In the genomic region with DNA sequence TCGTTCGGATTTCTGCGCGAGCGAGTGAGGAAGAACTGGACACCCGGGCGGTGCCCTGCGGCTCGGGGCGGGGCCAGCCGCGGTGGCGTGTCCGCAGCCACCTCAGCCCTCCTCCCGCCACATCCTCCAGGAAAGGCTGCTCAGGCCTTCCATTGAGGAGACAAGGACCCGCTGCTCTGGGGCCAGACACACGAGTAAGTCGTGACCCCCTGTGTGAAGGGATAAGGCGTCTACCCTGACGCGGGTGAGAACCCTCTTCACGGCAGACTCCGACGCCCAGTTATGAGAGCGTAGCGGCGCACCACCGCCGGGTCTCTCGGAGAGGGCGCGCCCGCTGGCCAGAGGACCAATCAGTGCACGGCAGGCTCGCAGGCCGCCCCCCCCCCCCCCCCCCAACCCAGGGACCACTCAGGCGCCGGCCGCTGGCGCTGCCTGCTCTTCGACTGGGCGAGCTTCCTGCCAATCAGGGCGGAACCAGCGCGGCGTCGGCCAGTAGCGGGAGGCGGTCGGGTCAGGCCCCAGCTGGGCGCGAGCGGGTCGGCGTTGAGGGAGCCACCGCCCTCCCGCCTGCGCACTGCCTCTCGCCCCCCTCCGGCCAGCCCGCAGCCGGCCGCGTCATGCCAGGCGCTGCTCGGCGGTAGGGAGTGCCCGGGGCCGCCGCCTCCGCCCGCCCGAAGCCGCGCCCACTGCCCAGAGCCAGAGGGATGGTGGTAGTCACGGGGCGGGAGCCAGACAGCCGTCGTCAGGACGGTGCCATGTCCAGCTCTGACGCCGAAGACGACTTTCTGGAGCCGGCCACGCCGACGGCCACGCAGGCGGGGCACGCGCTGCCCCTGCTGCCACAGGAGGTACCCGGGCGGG, we compare ENCODE assay signal across 1 cellular context.
A peak's percentile ranks its signal among the peaks of the same experiment; 100 is the strongest.
TF ChIP-seq lines count a peak whose summit lies in the region.

Gene KCTD7, plus strand, starts transcription at position 521 of the 861 bp plus-strand sequence. Its CDS starts 184 bp downstream, at position 705.

TF ChIP-seq in GM12878, 131 proteins besides CTCF, POLR2A, EP300 and RAD21 (continued from another document):
- TF ChIP-seq NR2C1 (IDR thresholded peaks at IDR 0.05) (peak; percentile 61), BMI1 (IDR thresholded peaks at IDR 0.05; ENCODE audit: borderline replicate concordance) (no peak), RB1 (IDR thresholded peaks at IDR 0.05; ENCODE audit: borderline replicate concordance) (peak; percentile 72; the same call in 1 of the 2 replicates), KAT2A (conservative IDR thresholded peaks at IDR 0.05; ENCODE audit: control insufficient read depth, low read depth, low read length) (no peak), CEBPB (IDR thresholded peaks at IDR 0.05; ENCODE audit: borderline replicate concordance in 1 of 2, low read depth in 2 of 2, low read length in 2 of 2) (no peak), ZNF622 (IDR thresholded peaks at IDR 0.05) (no peak), RUNX3 (IDR thresholded peaks at IDR 0.05; ENCODE audit: low read length) (peak; percentile 31; the same call in 1 of the 2 replicates), USF2 (IDR thresholded peaks at IDR 0.05; ENCODE audit: borderline replicate concordance, low read depth, low read length) (no peak), MYC (IDR thresholded peaks at IDR 0.05; ENCODE audit: insufficient read depth, insufficient read length, insufficient replicate concordance, low read length, severe bottlenecking) (peak; percentile 66), SMAD1 (IDR thresholded peaks at IDR 0.05; ENCODE audit: low read depth, partially characterized antibody) (peak; percentile 79), USF1 (IDR thresholded peaks at IDR 0.05; ENCODE audit: borderline replicate concordance, extremely low read length, insufficient read depth, low read depth, low read length) (peak; percentile 4), ATF7 (IDR thresholded peaks at IDR 0.05; ENCODE audit: low read depth) (0 out of 2 replicates have a peak, but pooled peaks have one; percentile 7), LARP7 (IDR thresholded peaks at IDR 0.05) (peak; percentile 86), YBX1 (IDR thresholded peaks at IDR 0.05) (no peak), PBX3 (IDR thresholded peaks at IDR 0.05; ENCODE audit: insufficient replicate concordance, low read depth, low read length) (peak; percentile 97), TAF1 (IDR thresholded peaks at IDR 0.05; ENCODE audit: borderline replicate concordance, low read depth, low read length) (peak; percentile 91), TCF3 (IDR thresholded peaks at IDR 0.05; ENCODE audit: borderline replicate concordance, insufficient read depth, low read depth, low read length) (peak; percentile 68), CHD4 (IDR thresholded peaks at IDR 0.05) (no peak), TCF12 (IDR thresholded peaks at IDR 0.05; ENCODE audit: low read depth, low read length) (no peak), STAT3 (IDR thresholded peaks at IDR 0.05; ENCODE audit: low read depth, low read length) (no peak), NRF1 (conservative IDR thresholded peaks at IDR 0.05; ENCODE audit: low read depth, low read length) (peak; percentile 46)
- TF ChIP-seq, protein P1, sequence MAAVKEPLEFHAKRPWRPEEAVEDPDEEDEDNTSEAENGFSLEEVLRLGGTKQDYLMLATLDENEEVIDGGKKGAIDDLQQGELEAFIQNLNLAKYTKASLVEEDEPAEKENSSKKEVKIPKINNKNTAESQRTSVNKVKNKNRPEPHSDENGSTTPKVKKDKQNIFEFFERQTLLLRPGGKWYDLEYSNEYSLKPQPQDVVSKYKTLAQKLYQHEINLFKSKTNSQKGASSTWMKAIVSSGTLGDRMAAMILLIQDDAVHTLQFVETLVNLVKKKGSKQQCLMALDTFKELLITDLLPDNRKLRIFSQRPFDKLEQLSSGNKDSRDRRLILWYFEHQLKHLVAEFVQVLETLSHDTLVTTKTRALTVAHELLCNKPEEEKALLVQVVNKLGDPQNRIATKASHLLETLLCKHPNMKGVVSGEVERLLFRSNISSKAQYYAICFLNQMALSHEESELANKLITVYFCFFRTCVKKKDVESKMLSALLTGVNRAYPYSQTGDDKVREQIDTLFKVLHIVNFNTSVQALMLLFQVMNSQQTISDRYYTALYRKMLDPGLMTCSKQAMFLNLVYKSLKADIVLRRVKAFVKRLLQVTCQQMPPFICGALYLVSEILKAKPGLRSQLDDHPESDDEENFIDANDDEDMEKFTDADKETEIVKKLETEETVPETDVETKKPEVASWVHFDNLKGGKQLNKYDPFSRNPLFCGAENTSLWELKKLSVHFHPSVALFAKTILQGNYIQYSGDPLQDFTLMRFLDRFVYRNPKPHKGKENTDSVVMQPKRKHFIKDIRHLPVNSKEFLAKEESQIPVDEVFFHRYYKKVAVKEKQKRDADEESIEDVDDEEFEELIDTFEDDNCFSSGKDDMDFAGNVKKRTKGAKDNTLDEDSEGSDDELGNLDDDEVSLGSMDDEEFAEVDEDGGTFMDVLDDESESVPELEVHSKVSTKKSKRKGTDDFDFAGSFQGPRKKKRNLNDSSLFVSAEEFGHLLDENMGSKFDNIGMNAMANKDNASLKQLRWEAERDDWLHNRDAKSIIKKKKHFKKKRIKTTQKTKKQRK (IDR thresholded peaks at IDR 0.05; ENCODE audit: low read depth, low read length) = no peak; the same call in 1 of the 2 replicates
- TF ChIP-seq, protein P2, sequence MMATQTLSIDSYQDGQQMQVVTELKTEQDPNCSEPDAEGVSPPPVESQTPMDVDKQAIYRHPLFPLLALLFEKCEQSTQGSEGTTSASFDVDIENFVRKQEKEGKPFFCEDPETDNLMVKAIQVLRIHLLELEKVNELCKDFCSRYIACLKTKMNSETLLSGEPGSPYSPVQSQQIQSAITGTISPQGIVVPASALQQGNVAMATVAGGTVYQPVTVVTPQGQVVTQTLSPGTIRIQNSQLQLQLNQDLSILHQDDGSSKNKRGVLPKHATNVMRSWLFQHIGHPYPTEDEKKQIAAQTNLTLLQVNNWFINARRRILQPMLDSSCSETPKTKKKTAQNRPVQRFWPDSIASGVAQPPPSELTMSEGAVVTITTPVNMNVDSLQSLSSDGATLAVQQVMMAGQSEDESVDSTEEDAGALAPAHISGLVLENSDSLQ (IDR thresholded peaks at IDR 0.05) = peak; percentile 97
- TF ChIP-seq, protein P3, sequence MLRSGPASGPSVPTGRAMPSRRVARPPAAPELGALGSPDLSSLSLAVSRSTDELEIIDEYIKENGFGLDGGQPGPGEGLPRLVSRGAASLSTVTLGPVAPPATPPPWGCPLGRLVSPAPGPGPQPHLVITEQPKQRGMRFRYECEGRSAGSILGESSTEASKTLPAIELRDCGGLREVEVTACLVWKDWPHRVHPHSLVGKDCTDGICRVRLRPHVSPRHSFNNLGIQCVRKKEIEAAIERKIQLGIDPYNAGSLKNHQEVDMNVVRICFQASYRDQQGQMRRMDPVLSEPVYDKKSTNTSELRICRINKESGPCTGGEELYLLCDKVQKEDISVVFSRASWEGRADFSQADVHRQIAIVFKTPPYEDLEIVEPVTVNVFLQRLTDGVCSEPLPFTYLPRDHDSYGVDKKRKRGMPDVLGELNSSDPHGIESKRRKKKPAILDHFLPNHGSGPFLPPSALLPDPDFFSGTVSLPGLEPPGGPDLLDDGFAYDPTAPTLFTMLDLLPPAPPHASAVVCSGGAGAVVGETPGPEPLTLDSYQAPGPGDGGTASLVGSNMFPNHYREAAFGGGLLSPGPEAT (IDR thresholded peaks at IDR 0.05; ENCODE audit: low read depth) = 0 out of 2 replicates have a peak, but pooled peaks have one; percentile 20
- TF ChIP-seq, protein P4, sequence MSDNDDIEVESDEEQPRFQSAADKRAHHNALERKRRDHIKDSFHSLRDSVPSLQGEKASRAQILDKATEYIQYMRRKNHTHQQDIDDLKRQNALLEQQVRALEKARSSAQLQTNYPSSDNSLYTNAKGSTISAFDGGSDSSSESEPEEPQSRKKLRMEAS (IDR thresholded peaks at IDR 0.05; ENCODE audit: low read depth, low read length) = peak; percentile 55; the same call in 1 of the 2 replicates
- TF ChIP-seq, protein P5, sequence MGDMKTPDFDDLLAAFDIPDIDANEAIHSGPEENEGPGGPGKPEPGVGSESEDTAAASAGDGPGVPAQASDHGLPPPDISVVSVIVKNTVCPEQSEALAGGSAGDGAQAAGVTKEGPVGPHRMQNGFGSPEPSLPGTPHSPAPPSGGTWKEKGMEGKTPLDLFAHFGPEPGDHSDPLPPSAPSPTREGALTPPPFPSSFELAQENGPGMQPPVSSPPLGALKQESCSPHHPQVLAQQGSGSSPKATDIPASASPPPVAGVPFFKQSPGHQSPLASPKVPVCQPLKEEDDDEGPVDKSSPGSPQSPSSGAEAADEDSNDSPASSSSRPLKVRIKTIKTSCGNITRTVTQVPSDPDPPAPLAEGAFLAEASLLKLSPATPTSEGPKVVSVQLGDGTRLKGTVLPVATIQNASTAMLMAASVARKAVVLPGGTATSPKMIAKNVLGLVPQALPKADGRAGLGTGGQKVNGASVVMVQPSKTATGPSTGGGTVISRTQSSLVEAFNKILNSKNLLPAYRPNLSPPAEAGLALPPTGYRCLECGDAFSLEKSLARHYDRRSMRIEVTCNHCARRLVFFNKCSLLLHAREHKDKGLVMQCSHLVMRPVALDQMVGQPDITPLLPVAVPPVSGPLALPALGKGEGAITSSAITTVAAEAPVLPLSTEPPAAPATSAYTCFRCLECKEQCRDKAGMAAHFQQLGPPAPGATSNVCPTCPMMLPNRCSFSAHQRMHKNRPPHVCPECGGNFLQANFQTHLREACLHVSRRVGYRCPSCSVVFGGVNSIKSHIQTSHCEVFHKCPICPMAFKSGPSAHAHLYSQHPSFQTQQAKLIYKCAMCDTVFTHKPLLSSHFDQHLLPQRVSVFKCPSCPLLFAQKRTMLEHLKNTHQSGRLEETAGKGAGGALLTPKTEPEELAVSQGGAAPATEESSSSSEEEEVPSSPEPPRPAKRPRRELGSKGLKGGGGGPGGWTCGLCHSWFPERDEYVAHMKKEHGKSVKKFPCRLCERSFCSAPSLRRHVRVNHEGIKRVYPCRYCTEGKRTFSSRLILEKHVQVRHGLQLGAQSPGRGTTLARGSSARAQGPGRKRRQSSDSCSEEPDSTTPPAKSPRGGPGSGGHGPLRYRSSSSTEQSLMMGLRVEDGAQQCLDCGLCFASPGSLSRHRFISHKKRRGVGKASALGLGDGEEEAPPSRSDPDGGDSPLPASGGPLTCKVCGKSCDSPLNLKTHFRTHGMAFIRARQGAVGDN (IDR thresholded peaks at IDR 0.05) = peak; percentile 63
